In the genomic region with DNA sequence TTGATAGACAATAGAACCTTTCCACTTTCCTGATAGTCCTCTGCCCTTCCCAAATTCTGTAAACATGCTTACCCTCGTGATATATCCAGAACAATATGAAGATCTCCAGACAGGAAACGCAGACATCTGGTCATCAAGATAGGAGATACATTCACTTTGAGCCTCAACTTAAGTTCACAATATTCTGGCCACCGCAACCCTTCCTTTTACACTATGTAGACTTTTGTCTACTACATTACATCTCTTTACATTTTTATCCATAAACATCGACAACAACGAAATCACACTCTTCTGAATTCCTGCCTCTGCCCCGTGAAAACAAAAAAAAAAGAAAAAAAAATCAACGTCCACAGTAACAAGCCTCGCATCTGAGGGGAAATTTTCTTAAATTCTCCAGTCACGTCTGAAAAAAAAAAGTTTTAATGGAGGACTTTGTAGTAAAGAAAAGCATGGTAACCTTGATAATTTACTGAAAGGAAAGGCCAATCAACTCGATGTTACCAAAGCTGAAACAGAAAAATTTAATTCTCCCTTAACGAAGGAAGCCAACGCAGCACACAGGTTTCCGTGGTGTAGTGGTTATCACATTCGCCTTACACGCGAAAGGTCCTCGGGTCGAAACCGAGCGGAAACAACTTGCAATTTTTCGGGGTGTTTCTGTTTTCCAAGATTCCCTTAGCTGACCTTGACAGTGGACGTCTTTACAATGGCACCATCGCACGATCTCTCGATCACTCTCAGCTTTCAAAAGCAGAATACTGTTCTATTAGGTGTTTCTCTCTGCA, we compare ENCODE assay signal across 1 cellular context.
TF ChIP-seq lines count a peak whose summit lies in the region.

No MANE protein-coding gene starts in this region.

TF ChIP-seq in H1, 55 proteins besides CTCF, POLR2A, EP300 and RAD21:
- peak; percentile 55 for TF ChIP-seq ASH2L (IDR thresholded peaks at IDR 0.05; ENCODE audit: low read length)
- peak; percentile 38; the same call in 1 of the 2 replicates for TF ChIP-seq MAFK (IDR thresholded peaks at IDR 0.05; ENCODE audit: low read depth, low read length)
- 0 out of 4 replicates have a peak, but pooled peaks of 1 of the 2 experiments have one; percentile 76 for TF ChIP-seq HDAC2 (IDR thresholded peaks at IDR 0.05; ENCODE audit: borderline replicate concordance in 1 of 2, low read depth in 2 of 2, low read length in 2 of 2)
- peak; percentile 33; the same call in 1 of the 2 replicates for TF ChIP-seq CEBPB (IDR thresholded peaks at IDR 0.05; ENCODE audit: low read depth, low read length)
- TF ChIP-seq HDAC6 (IDR thresholded peaks at IDR 0.05; ENCODE audit: low read depth, low read length) = no peak
- TF ChIP-seq SP4 (IDR thresholded peaks at IDR 0.05; ENCODE audit: low read length) = 0 out of 2 replicates have a peak, but pooled peaks have one; percentile 20
- TF ChIP-seq TEAD4 (IDR thresholded peaks at IDR 0.05; ENCODE audit: low read depth, low read length) = peak; percentile 70; the same call in 1 of the 2 replicates
- peak; percentile 99 for TF ChIP-seq TBP (IDR thresholded peaks at IDR 0.05; ENCODE audit: low read depth, low read length)
- TF ChIP-seq, protein P1, sequence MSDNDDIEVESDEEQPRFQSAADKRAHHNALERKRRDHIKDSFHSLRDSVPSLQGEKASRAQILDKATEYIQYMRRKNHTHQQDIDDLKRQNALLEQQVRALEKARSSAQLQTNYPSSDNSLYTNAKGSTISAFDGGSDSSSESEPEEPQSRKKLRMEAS (IDR thresholded peaks at IDR 0.05) = no peak; the same call in 1 of the 2 replicates
- TF ChIP-seq BRCA1 (IDR thresholded peaks at IDR 0.05; ENCODE audit: low read depth, low read length) = no peak
- TF ChIP-seq SIN3A (conservative IDR thresholded peaks at IDR 0.05 in 1 of 2, IDR thresholded peaks at IDR 0.05 in 1 of 2; ENCODE audit: low read depth in 1 of 2, low read length in 2 of 2) = 0 out of 4 replicates have a peak, but pooled peaks of 1 of the 2 experiments have one; percentile 24
